Comparison of ENCODE assay signal across 23 cellular contexts in genomic region chr6:151205971-151206600, GRCh38. TPM values are rescaled to one million over a fixed set of nuclear protein-coding genes. Genes with fewer than 3 reads are reported as not detected.
DNase-seq lines count a peak whose midpoint lies in the region; TF ChIP-seq lines count a peak whose summit lies in the region.
"Had no signal": no experiment of that assay in that cellular context is flagged by ENCODE, and none has a peak within 500 bp of the region (broad histone marks: within the 10 kb centered on the region; RNA-seq: fewer than 3 reads in every experiment).

No MANE protein-coding gene starts in this region.

- TF ChIP-seq RAD21 in Ishikawa (IDR thresholded peaks at IDR 0.05; ENCODE audit: low read depth), result no peak

- peak; percentile 25 to 35 for DNase-seq in AML-193 (lab: John Stamatoyannopoulos, UW)
- DNase-seq in cardiac fibroblast (ENCODE audit: low read depth in 2 of 2), result peak; percentile 22 to 38
- no peak for DNase-seq in neural progenitor cell (ENCODE audit: low spot score)
- no peak for DNase-seq in NCI-H2081 treated with DMSO at 0.1 percent for 48 hours (lab: John Stamatoyannopoulos, UW)
- DNase-seq in COLO829 (ENCODE audit: low spot score), result no peak
- no peak for DNase-seq in HFFc6
- DNase-seq: activated B cell treated with CpG ODN at 0.5 μM for 24 hours; activated CD4-positive, alpha-beta T cell treated with anti-CD3 and anti-CD28 coated beads, Interleukin-2, amount 10 ng/mL, durations not matched to agents 7 days and 5 days; activated effector memory CD4-positive, alpha-beta T cell treated with anti-CD3 and anti-CD28 coated beads, Interleukin-2, amount 50 U/mL, for 16 hours; anterior cingulate cortex; C1 segment of cervical spinal cord; Caco-2; head of caudate nucleus; NCI-H2029; NCI-H226; ovary; small intestine; stimulated activated naive CD4-positive, alpha-beta T cell had no signal

- H3K4me1 Mint-ChIP-seq in neural progenitor cell (peaks cover 30% of the 10 kb centered on the region), HFFc6 (ENCODE audit: low read depth) (peaks cover 11% of the 10 kb centered on the region)
- H3K4me1 Mint-ChIP-seq: activated B cell treated with CpG ODN at 0.5 μM for 24 hours; activated CD4-positive, alpha-beta T cell treated with anti-CD3 and anti-CD28 coated beads, Interleukin-2, amount 10 ng/mL, durations not matched to agents 7 days and 5 days; IgD-negative memory B cell; memory B cell had no signal

- H4K20me1 ChIP-seq in neural progenitor cell (ENCODE audit: low read depth), result no peaks in the 10 kb centered on the region

- H3K27ac Mint-ChIP-seq in neural progenitor cell, result peak overlapping the region; percentile 67
- no peak overlapping the region for H3K27ac Mint-ChIP-seq in HFFc6
- H3K27ac Mint-ChIP-seq: activated B cell treated with CpG ODN at 0.5 μM for 24 hours; activated CD4-positive, alpha-beta T cell treated with anti-CD3 and anti-CD28 coated beads, Interleukin-2, amount 10 ng/mL, durations not matched to agents 7 days and 5 days; activated naive CD8-positive, alpha-beta T cell; IgD-negative memory B cell; memory B cell had no signal

- H3K36me3 ChIP-seq in neural progenitor cell, result no peaks in the 10 kb centered on the region
- H3K36me3 ChIP-seq: ovary, SJSA1 had no signal

- H3K27ac ChIP-seq in neural progenitor cell, result no peak overlapping the region
- H3K27ac ChIP-seq: ovary, SJSA1 had no signal

- TF ChIP-seq CTCF in cardiac fibroblast (IDR thresholded peaks at IDR 0.05; ENCODE audit: low read depth, low read length) (no peak), neural progenitor cell (IDR thresholded peaks at IDR 0.05) (no peak), HFFc6 (IDR thresholded peaks at IDR 0.05) (no peak)

- H2AFZ ChIP-seq in neural progenitor cell (replicated peaks), result no peak overlapping the region

- H3K9me3 Mint-ChIP-seq in neural progenitor cell, result peaks cover 8% of the 10 kb centered on the region
- peaks cover 5% of the 10 kb centered on the region; the same call in 1 of the 2 replicates for H3K9me3 Mint-ChIP-seq in HFFc6

- peaks cover 7% of the 10 kb centered on the region for H3K27me3 Mint-ChIP-seq in neural progenitor cell (ENCODE audit: insufficient read depth, low read depth)
- H3K27me3 Mint-ChIP-seq in HFFc6 (ENCODE audit: insufficient read depth), result peaks cover 9% of the 10 kb centered on the region

- H3K4me3 ChIP-seq in cardiac fibroblast (replicated peaks in 1 of 2; ENCODE audit: low read depth in 2 of 2, low read length in 2 of 2) (no peak overlapping the region), neural progenitor cell (no peak overlapping the region)
- H3K4me3 ChIP-seq: ovary, SJSA1 had no signal

- no peaks in the 10 kb centered on the region for H3K9me3 ChIP-seq in neural progenitor cell (ENCODE audit: low read depth)
- H3K9me3 ChIP-seq: ovary had no signal

- H3F3A ChIP-seq in neural progenitor cell (ENCODE audit: low read depth), result no peaks in the 10 kb centered on the region

- TF ChIP-seq EP300 in Ishikawa (IDR thresholded peaks at IDR 0.05; ENCODE audit: borderline replicate concordance), result no peak

- no peak overlapping the region for H3K9ac ChIP-seq in neural progenitor cell

- H3K4me3 Mint-ChIP-seq in neural progenitor cell (peak overlapping the region; percentile 25), HFFc6 (no peak overlapping the region)
- H3K4me3 Mint-ChIP-seq: activated B cell treated with CpG ODN at 0.5 μM for 24 hours; activated CD4-positive, alpha-beta T cell treated with anti-CD3 and anti-CD28 coated beads, Interleukin-2, amount 10 ng/mL, durations not matched to agents 7 days and 5 days; activated naive CD8-positive, alpha-beta T cell; IgD-negative memory B cell; memory B cell had no signal

- no peaks in the 10 kb centered on the region for H3K79me2 ChIP-seq in neural progenitor cell (ENCODE audit: low read depth)

- H3K4me2 ChIP-seq in neural progenitor cell, result no peak overlapping the region

- H3K36me3 Mint-ChIP-seq in neural progenitor cell (peaks cover 1% of the 10 kb centered on the region), HFFc6 (ENCODE audit: low read depth) (no peaks in the 10 kb centered on the region)
- H3K36me3 Mint-ChIP-seq: activated naive CD8-positive, alpha-beta T cell; IgD-negative memory B cell had no signal

- H3K27me3 ChIP-seq in neural progenitor cell, result no peaks in the 10 kb centered on the region
- H3K27me3 ChIP-seq: ovary, SJSA1 had no signal

- H3K4me1 ChIP-seq in neural progenitor cell, result peaks cover 8% of the 10 kb centered on the region
- H3K4me1 ChIP-seq: Caco-2 had no signal

TF ChIP-seq in Ishikawa, 13 proteins besides CTCF, POLR2A, EP300 and RAD21:
- TF ChIP-seq CEBPB (IDR thresholded peaks at IDR 0.05) (peak; percentile 85), TAF1 (IDR thresholded peaks at IDR 0.05; ENCODE audit: low read depth) (no peak)
TF ChIP-seq in Ishikawa: peak in this region for 1.

RNA-seq across cellular contexts. Expression of gene AKAP12, which starts 33.7 kb away (rescaled TPM):
- 60.8 and 81.3 TPM in 2 replicates for total RNA-seq in neural progenitor cell (ENCODE audit: low replicate concordance)
- total RNA-seq in HFFc6 (2021; fragmentation: NEBNext Ultra II Directional; extraction: Animal tissue kit (Norgen Biotek cat#: 25700)), result 1 to 10 TPM; 3.7 to 8.6 (median 7.0) TPM

Comparison
In these comparisons a context has a peak if more than half of its experiments do, and no peak if none do; other contexts are left out.
1. DNase-seq: peak in AML-193 (2 of 2) and cardiac fibroblast (2 of 2); none in neural progenitor cell (single experiment), NCI-H2081 treated with DMSO at 0.1 percent for 48 hours (single experiment), COLO829 (single experiment) and HFFc6 (single experiment).